Comparison of ENCODE assay signal across 3 cellular contexts in genomic region chr14:67415610-67416009, GRCh38. TPM values are rescaled to one million over a fixed set of nuclear protein-coding genes. Genes with fewer than 3 reads are reported as not detected.
"Had no signal": no experiment of that assay in that cellular context is flagged by ENCODE, and none has a peak within 500 bp of the region (broad histone marks: within the 10 kb centered on the region; RNA-seq: fewer than 3 reads in every experiment).

No MANE protein-coding gene starts in this region.

RNA-seq across cellular contexts. Expression of gene PLEK2, which starts 3.6 kb away (rescaled TPM):
- total RNA-seq: left ventricle myocardium superior, mesothelial cell of epicardium, myocyte had no signal
